Comparison of ENCODE assay signal across 12 cellular contexts in the genomic region with DNA sequence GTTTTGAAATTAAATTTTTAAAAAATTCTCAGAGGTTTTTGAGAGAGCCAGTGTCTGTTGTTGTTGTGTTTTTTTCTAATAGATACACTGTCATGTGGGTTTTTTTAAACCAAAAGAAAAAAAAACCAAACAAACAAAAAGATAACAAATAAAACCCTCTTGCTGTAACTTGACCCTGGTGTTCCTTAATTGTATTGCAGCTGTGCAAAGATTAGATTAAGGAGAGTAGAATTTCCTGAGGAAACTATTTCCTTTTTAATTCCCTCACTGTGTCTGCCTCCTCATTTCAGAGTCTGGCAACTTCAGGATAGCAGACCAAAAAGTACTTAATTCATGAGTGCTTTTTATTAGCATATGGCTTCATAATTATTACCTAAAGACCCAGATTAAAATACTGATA.
DNase-seq lines count a peak whose midpoint lies in the region; TF ChIP-seq lines count a peak whose summit lies in the region.
"Had no signal": no experiment of that assay in that cellular context is flagged by ENCODE, and none has a peak within 500 bp of the region (broad histone marks: within the 10 kb centered on the region; RNA-seq: fewer than 3 reads in every experiment).

No MANE protein-coding gene starts in this region.

- H3K4me1 Mint-ChIP-seq in glutamatergic neuron (ENCODE audit: low read depth, unreplicated experiment), result no peaks in the 10 kb centered on the region

- 0 out of 2 replicates have a peak, but pooled peaks have one; percentile 14 for TF ChIP-seq CTCF in AG10803 (conservative IDR thresholded peaks at IDR 0.05; ENCODE audit: low read length)
- TF ChIP-seq CTCF in glutamatergic neuron (IDR thresholded peaks at IDR 0.05; ENCODE audit: partially characterized antibody, unreplicated experiment), result peak; percentile 69
- no peak for TF ChIP-seq CTCF in brain microvascular endothelial cell (IDR thresholded peaks at IDR 0.05; ENCODE audit: low read depth, low read length, missing control alignments)

- no peaks in the 10 kb centered on the region for H3K36me3 Mint-ChIP-seq in glutamatergic neuron (ENCODE audit: unreplicated experiment)

- H3K27me3 Mint-ChIP-seq in glutamatergic neuron (ENCODE audit: unreplicated experiment), result no peaks in the 10 kb centered on the region

- H3K27ac Mint-ChIP-seq in glutamatergic neuron (ENCODE audit: unreplicated experiment), result no peak overlapping the region

- H3K4me3 ChIP-seq in AG10803 (ENCODE audit: low read length), result no peak overlapping the region
- H3K4me3 ChIP-seq in H7 (ENCODE audit: insufficient read depth, low read depth, low read length), result no peak overlapping the region
- no peak overlapping the region for H3K4me3 ChIP-seq in brain microvascular endothelial cell (ENCODE audit: low read depth, low read length)
- H3K4me3 ChIP-seq: BLaER1 treated with 17β-estradiol and CSF1 and Interleukin-3, amounts not matched to agents 10 nM and 100 nM; Peyer's patch had no signal

- H3K36me3 ChIP-seq in H7 (replicated peaks; ENCODE audit: control insufficient read depth, insufficient read depth, low read length) (no peaks in the 10 kb centered on the region), brain microvascular endothelial cell (replicated peaks) (no peaks in the 10 kb centered on the region)
- H3K36me3 ChIP-seq: BLaER1 treated with 17β-estradiol and CSF1 and Interleukin-3, amounts not matched to agents 10 nM and 100 nM; Peyer's patch had no signal

- H3K4me3 Mint-ChIP-seq in glutamatergic neuron (ENCODE audit: unreplicated experiment), result no peak overlapping the region

- H3K27ac ChIP-seq in brain microvascular endothelial cell, result no peak overlapping the region
- H3K27ac ChIP-seq: BLaER1 treated with 17β-estradiol and CSF1 and Interleukin-3, amounts not matched to agents 10 nM and 100 nM; Peyer's patch had no signal

- H3K27me3 ChIP-seq in H7 (ENCODE audit: control insufficient read depth, insufficient read depth, low read length), result no peaks in the 10 kb centered on the region
- no peaks in the 10 kb centered on the region for H3K27me3 ChIP-seq in brain microvascular endothelial cell (replicated peaks)
- H3K27me3 ChIP-seq: BLaER1 treated with 17β-estradiol and CSF1 and Interleukin-3, amounts not matched to agents 10 nM and 100 nM; Peyer's patch had no signal

- DNase-seq in AG10803 (ENCODE audit: low read depth) (no peak), H7 (peak; percentile 10), SK-MEL-5 (ENCODE audit: low read depth, low spot score) (peak; percentile 16), glutamatergic neuron (no peak), mesenteric fat pad (ENCODE audit: low spot score) (no peak), DMS153 treated with DMSO at 0.1 percent for 48 hours (lab: John Stamatoyannopoulos, UW; ENCODE audit: unreplicated experiment) (no peak), Ammon's horn (ENCODE audit: low spot score) (no peak), brain microvascular endothelial cell (no peak)
- DNase-seq: central memory CD4-positive, alpha-beta T cell; kidney glomerular epithelial cell; Peyer's patch had no signal

- no peaks in the 10 kb centered on the region for H3K9me3 Mint-ChIP-seq in glutamatergic neuron (ENCODE audit: unreplicated experiment)

- in situ Hi-C loops in SK-MEL-5 (cut with HindIII; ENCODE audit: low pct_unique_long_range_greater_than_20kb, low sequenced_read_pairs) (no loop called here), brain microvascular endothelial cell (cut with HindIII; ENCODE audit: low pct_ligation_motif_present, low sequenced_read_pairs) (no loop called here)

Comparison
In these comparisons a context has a peak if more than half of its experiments do, and no peak if none do; other contexts are left out.
1. DNase-seq: peak in H7 (single experiment) and SK-MEL-5 (single experiment); none in AG10803 (single experiment), glutamatergic neuron (single experiment), mesenteric fat pad (single experiment), DMS153 treated with DMSO at 0.1 percent for 48 hours (single experiment), Ammon's horn (single experiment) and brain microvascular endothelial cell (single experiment).